ENCODE assay signal across 21 cellular contexts in genomic region chr14:87617079-87617478, GRCh38.
"Had no signal": no experiment of that assay in that cellular context is flagged by ENCODE, and none has a peak within 500 bp of the region (broad histone marks: within the 10 kb centered on the region; RNA-seq: fewer than 3 reads in every experiment).

No MANE protein-coding gene starts in this region.

- H3K4me1 Mint-ChIP-seq: naive B cell; stimulated activated naive CD8-positive, alpha-beta T cell treated with anti-CD3 and anti-CD28 coated beads, Interleukin-15, amount 100 ng/mL, for 72 hours had no signal

- H3K9me3 ChIP-seq: gastrocnemius medialis, pancreas had no signal

- H3K27me3 ChIP-seq: brain microvascular endothelial cell, gastrocnemius medialis, pancreas, suprapubic skin had no signal

- H3K4me1 ChIP-seq: gastrocnemius medialis, pancreas, suprapubic skin had no signal

- H3K4me3 ChIP-seq: coronary artery, gastrocnemius medialis, mucosa of descending colon, pancreas, smooth muscle cell, suprapubic skin had no signal

- ATAC-seq: activated T-cell treated with anti-CD3 and anti-CD28 coated beads, Interleukin-2, amount 50 U/mL, for 72 hours; esophagus mucosa; gastrocnemius medialis; left lobe of liver; mucosa of descending colon; pancreas; sciatic nerve; stimulated activated naive CD8-positive, alpha-beta T cell treated with anti-CD3 and anti-CD28 coated beads, Interleukin-15, amount 100 ng/mL, for 72 hours had no signal

- DNase-seq: activated CD4-positive, alpha-beta T cell treated with anti-CD3 and anti-CD28 coated beads, Interleukin-2, amount 50 U/mL, for 4 hours; activated effector memory CD4-positive, alpha-beta T cell treated with anti-CD3 and anti-CD28 coated beads, Interleukin-2, amount 50 U/mL, for 16 hours; activated naive CD4-positive, alpha-beta T cell treated with anti-CD3 and anti-CD28 coated beads, Interleukin-2, amount 50 U/mL, for 16 hours; activated T-cell treated with anti-CD3 and anti-CD28 coated beads, Interleukin-2, amount 50 U/mL, for 72 hours; aorta; brain microvascular endothelial cell; gastrocnemius medialis; head of caudate nucleus; kidney; mucosa of descending colon; naive B cell; pancreas; stimulated activated CD4-positive, alpha-beta T cell treated with anti-CD3 and anti-CD28 coated beads, Interleukin-4, amount 100 ng/mL, for 1 hour; stimulated activated naive CD8-positive, alpha-beta T cell treated with anti-CD3 and anti-CD28 coated beads, Interleukin-15, amount 100 ng/mL, for 72 hours; trophoblast cell had no signal

- H3K4me3 Mint-ChIP-seq: activated T-cell treated with anti-CD3 and anti-CD28 coated beads, Interleukin-2, amount 50 U/mL, for 72 hours; naive B cell; stimulated activated naive CD8-positive, alpha-beta T cell treated with anti-CD3 and anti-CD28 coated beads, Interleukin-15, amount 100 ng/mL, for 72 hours had no signal

- H3K4me2 ChIP-seq: smooth muscle cell had no signal

- H3K36me3 ChIP-seq: brain microvascular endothelial cell, gastrocnemius medialis, pancreas, suprapubic skin had no signal

- H3K27ac Mint-ChIP-seq: activated T-cell treated with anti-CD3 and anti-CD28 coated beads, Interleukin-2, amount 50 U/mL, for 72 hours; naive B cell; stimulated activated naive CD8-positive, alpha-beta T cell treated with anti-CD3 and anti-CD28 coated beads, Interleukin-15, amount 100 ng/mL, for 72 hours had no signal

- H3K27me3 Mint-ChIP-seq: naive B cell had no signal

- H3K27ac ChIP-seq: brain microvascular endothelial cell, gastrocnemius medialis, pancreas, suprapubic skin had no signal
